ENCODE assay signal across 7 cellular contexts in the genomic region with DNA sequence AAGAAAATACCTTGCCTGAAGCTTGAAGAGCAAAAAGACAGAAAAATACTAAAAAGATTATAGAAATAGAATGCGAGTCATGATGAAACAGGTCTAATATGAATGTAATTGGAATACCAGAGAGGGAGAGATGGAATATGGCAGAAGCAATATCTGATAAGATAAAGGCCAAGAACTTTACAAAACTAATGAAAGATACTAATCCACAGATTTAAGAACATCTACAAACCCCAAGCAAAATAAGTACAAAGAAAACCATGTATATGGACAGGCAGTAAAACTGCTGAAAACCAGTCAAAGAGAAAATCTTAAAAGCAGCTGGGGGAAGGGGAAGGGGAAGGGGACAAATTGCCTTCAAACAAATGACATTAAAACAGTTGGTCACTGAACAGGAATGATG.
"Had no signal": no experiment of that assay in that cellular context is flagged by ENCODE, and none has a peak within 500 bp of the region (broad histone marks: within the 10 kb centered on the region; RNA-seq: fewer than 3 reads in every experiment).

No MANE protein-coding gene starts in this region.

- ATAC-seq: GM12878 had no signal

- H3K4me3 ChIP-seq: GM12878 had no signal

- FAIRE-seq: GM12878, GM12891, GM12892, GM18507, GM19239 had no signal

- DNase-seq: GDM1, GF-D8 had no signal
